Comparison of ENCODE assay signal across 9 cellular contexts in genomic region chr16:2206780-2207433, GRCh38. TPM values are rescaled to one million over a fixed set of nuclear protein-coding genes. Genes with fewer than 3 reads are reported as not detected.
DNase-seq lines count a peak whose midpoint lies in the region; ATAC-seq and TF ChIP-seq lines count a peak whose summit lies in the region.
"Had no signal": no experiment of that assay in that cellular context is flagged by ENCODE, and none has a peak within 500 bp of the region (broad histone marks: within the 10 kb centered on the region; RNA-seq: fewer than 3 reads in every experiment).

No MANE protein-coding gene starts in this region.

- no peaks in the 10 kb centered on the region for H3K27me3 Mint-ChIP-seq in CD4-positive, alpha-beta T cell
- H3K27me3 Mint-ChIP-seq in activated B cell treated with CpG ODN at 0.5 μM for 24 hours = no peaks in the 10 kb centered on the region

- H3K9me3 Mint-ChIP-seq in CD4-positive, alpha-beta T cell = no peaks in the 10 kb centered on the region
- H3K9me3 Mint-ChIP-seq in activated B cell treated with CpG ODN at 0.5 μM for 24 hours = no peaks in the 10 kb centered on the region

- no peak for TF ChIP-seq CTCF in CD4-positive, alpha-beta T cell (IDR thresholded peaks at IDR 0.05)
- TF ChIP-seq CTCF in HEK293 (tag by site-specific recombination; IDR thresholded peaks at IDR 0.05) = no peak
- no peak for TF ChIP-seq CTCF in activated B cell treated with CpG ODN at 0.5 μM for 24 hours (IDR thresholded peaks at IDR 0.05)
- TF ChIP-seq CTCF in foreskin fibroblast (IDR thresholded peaks at IDR 0.05; ENCODE audit: low read depth, low read length) = no peak

- CTCF ChIA-PET in CD4-positive, alpha-beta T cell (lab: Charles Lee) = interaction anchor here (1.8 kb wide), 1 partner anchor 12 kb away, joined by 4 read pairs; no protein-coding TSS in a partner anchor
- CTCF ChIA-PET in HEK293 (lab: Yijun Ruan, JAX) = no interaction called here
- CTCF ChIA-PET in activated B cell treated with CpG ODN at 0.5 μM for 24 hours (lab: Charles Lee) = no interaction called here

- no peak overlapping the region for H3K27ac ChIP-seq in CD4-positive, alpha-beta T cell (ENCODE audit: low read depth, low read length)
- H3K27ac ChIP-seq in HEK293 (ENCODE audit: extremely low read depth, low read depth, low read length) = peak overlapping the region; percentile 90

- peak overlapping the region; percentile 89 for H3K9ac ChIP-seq in mucosa of stomach (ENCODE audit: low read length)

- intact Hi-C loops in CD4-positive, alpha-beta T cell (cut with DNase I, micrococcal nuclease) = loop anchor here (1.0 to 5.0 kb wide), 3 partner anchors 7 to 160 kb away; partner anchors contain the start of genes ECI1 (in 1 of the 2), NTHL1 (in 1 of the 2), PGP (in 1 of the 2) and TSC2 (in 1 of the 2)
- intact Hi-C loops in activated B cell treated with CpG ODN at 0.5 μM for 24 hours (cut with micrococcal nuclease) = loop anchor here (5.0 kb wide), 1 partner anchor 200 kb away; the partner anchor contains the start of gene ZNF598

- H3K36me3 ChIP-seq in HEK293 (ENCODE audit: control insufficient read depth in 2 of 2, insufficient read depth in 1 of 2, low read length in 2 of 2) = peaks cover 0 to 38% of the 10 kb centered on the region in 2 experiments; a peak in 1 of 3 replicates
- peaks cover 4% of the 10 kb centered on the region for H3K36me3 ChIP-seq in mucosa of stomach (ENCODE audit: control insufficient read depth, insufficient read depth, low read length)

- H3K36me3 Mint-ChIP-seq in CD4-positive, alpha-beta T cell (ENCODE audit: low read depth) = peaks cover 16% of the 10 kb centered on the region
- peaks cover 27% of the 10 kb centered on the region for H3K36me3 Mint-ChIP-seq in activated B cell treated with CpG ODN at 0.5 μM for 24 hours (ENCODE audit: low read depth)

- peak overlapping the region; percentile 76 for H3K4me3 Mint-ChIP-seq in CD4-positive, alpha-beta T cell
- H3K4me3 Mint-ChIP-seq in activated B cell treated with CpG ODN at 0.5 μM for 24 hours = peak overlapping the region; percentile 32

- POLR2A ChIA-PET in CD4-positive, alpha-beta T cell (lab: Charles Lee) = interaction anchor here (0.6 to 4.8 kb wide), 4 partner anchors 8 to 1571 kb away, joined by 3 to 47 read pairs (median 4); partner anchors contain the start of genes E4F1, METTL26, PGP and TEDC2
- POLR2A ChIA-PET in HEK293 (lab: Yijun Ruan, JAX) (interaction anchor here (0.6 to 4.3 kb wide), 7 partner anchors 8 to 134 kb away, joined by 3 to 22 read pairs (median 5); partner anchors contain the start of genes ABCA3, DNASE1L2, PGP and TRAF7), activated B cell treated with CpG ODN at 0.5 μM for 24 hours (lab: Charles Lee) (interaction anchor here (1.4 to 5.8 kb wide), 3 partner anchors 8 to 215 kb away, joined by 5 to 62 read pairs (median 38); partner anchors contain the start of genes PGP and TRAF7)

- no peaks in the 10 kb centered on the region for H3K27me3 ChIP-seq in CD4-positive, alpha-beta T cell (ENCODE audit: control insufficient read depth, insufficient read depth, low read length)
- no peaks in the 10 kb centered on the region for H3K27me3 ChIP-seq in mucosa of stomach (ENCODE audit: control insufficient read depth, insufficient read depth, low read length)

- no peak overlapping the region for H3K4me3 ChIP-seq in HEK293 (ENCODE audit: low read depth, low read length)
- H3K4me3 ChIP-seq in mucosa of stomach (ENCODE audit: low read length) = no peak overlapping the region
- no peak overlapping the region for H3K4me3 ChIP-seq in foreskin fibroblast (ENCODE audit: low read depth in 1 of 2, low read length in 2 of 2)

- peaks cover 13% of the 10 kb centered on the region for H3K4me1 Mint-ChIP-seq in CD4-positive, alpha-beta T cell (ENCODE audit: low read depth)
- H3K4me1 Mint-ChIP-seq in activated B cell treated with CpG ODN at 0.5 μM for 24 hours = peaks cover 19% of the 10 kb centered on the region

- H3K4me1 ChIP-seq in HEK293 (ENCODE audit: control insufficient read depth, insufficient read depth, low read length) (no peaks in the 10 kb centered on the region), mucosa of stomach (ENCODE audit: control insufficient read depth, insufficient read depth, low read length) (peaks cover 16% of the 10 kb centered on the region)

- peak overlapping the region; percentile 42 for H3K27ac Mint-ChIP-seq in CD4-positive, alpha-beta T cell
- H3K27ac Mint-ChIP-seq in activated B cell treated with CpG ODN at 0.5 μM for 24 hours = no peak overlapping the region

- no peak for ATAC-seq in CD4-positive, alpha-beta T cell (ENCODE audit: poor library complexity)
- no peak for ATAC-seq in activated B cell treated with CpG ODN at 0.5 μM for 24 hours (ENCODE audit: low read depth)
- ATAC-seq in HG03354 (IDR thresholded peaks at IDR 0.05; ENCODE audit: poor library complexity, severe bottlenecking, unreplicated experiment) = no peak

- no peaks in the 10 kb centered on the region for H3K9me3 ChIP-seq in CD4-positive, alpha-beta T cell (ENCODE audit: control insufficient read depth, low read length)
- no peaks in the 10 kb centered on the region for H3K9me3 ChIP-seq in HEK293 (ENCODE audit: control insufficient read depth, insufficient read depth, low read depth, low read length)
- H3K9me3 ChIP-seq in mucosa of stomach (ENCODE audit: control insufficient read depth, low read length) = no peaks in the 10 kb centered on the region

- DNase-seq in CD4-positive, alpha-beta T cell = no peak
- DNase-seq in activated B cell treated with CpG ODN at 0.5 μM for 24 hours (no peak), foreskin fibroblast (no peak), kidney glomerular epithelial cell (lab: John Stamatoyannopoulos, UW) (no peak), HK-2 (ENCODE audit: unreplicated experiment) (no peak)
- DNase-seq: NCI-H2171 had no signal

TF ChIP-seq in HEK293, 187 proteins besides CTCF, POLR2A, EP300 and RAD21 (continues in another document):
- TF ChIP-seq KLF7 (tag by site-specific recombination; IDR thresholded peaks at IDR 0.05; ENCODE audit: borderline replicate concordance) (no peak), ZBTB26 (tag by site-specific recombination; optimal IDR thresholded peaks at IDR 0.05) (no peak), ZNF202 (tag by site-specific recombination; IDR thresholded peaks at IDR 0.05; ENCODE audit: borderline replicate concordance) (no peak), ZNF76 (tag by site-specific recombination; IDR thresholded peaks at IDR 0.05; ENCODE audit: borderline replicate concordance, low read depth) (no peak), YY2 (tag by site-specific recombination; IDR thresholded peaks at IDR 0.05) (no peak), ZNF18 (tag by site-specific recombination; IDR thresholded peaks at IDR 0.05) (no peak)

RNA-seq across cellular contexts. Expression of gene MLST8, which starts 1.7 kb away (rescaled TPM):
- 10 to 100 TPM; 22.9 to 26.4 TPM for total RNA-seq in CD4-positive, alpha-beta T cell
- 35.7 and 38.7 TPM in 2 replicates for total RNA-seq in activated B cell treated with CpG ODN at 0.5 μM for 24 hours

RNA-seq across cellular contexts. Expression of gene BRICD5, which starts 3.8 kb away (rescaled TPM):
- 1 to 10 TPM; 4.2 to 5.0 TPM for total RNA-seq in CD4-positive, alpha-beta T cell
- total RNA-seq in activated B cell treated with CpG ODN at 0.5 μM for 24 hours = 4.9 and 5.1 TPM in 2 replicates

RNA-seq across cellular contexts. Expression of gene PGP, which starts 7.7 kb away (rescaled TPM):
- 1 to 10 TPM; 8.1 to 8.5 TPM for total RNA-seq in CD4-positive, alpha-beta T cell
- 9.9 and 10.4 TPM in 2 replicates for total RNA-seq in activated B cell treated with CpG ODN at 0.5 μM for 24 hours

RNA-seq across cellular contexts. Expression of gene CASKIN1, which starts 10.5 kb away (rescaled TPM):
- total RNA-seq in CD4-positive, alpha-beta T cell = under 1 TPM in 1 of 2 experiments, not detected in 1; 0.06 TPM
- not detected in 2 replicates for total RNA-seq in activated B cell treated with CpG ODN at 0.5 μM for 24 hours

RNA-seq across cellular contexts. Expression of gene E4F1, which starts 16.5 kb away (rescaled TPM):
- 10 to 100 TPM; 31.8 to 33.8 TPM for total RNA-seq in CD4-positive, alpha-beta T cell
- 29.9 and 31.3 TPM in 2 replicates for total RNA-seq in activated B cell treated with CpG ODN at 0.5 μM for 24 hours
